ENCODE assay signal across 11 cellular contexts in the genomic region with DNA sequence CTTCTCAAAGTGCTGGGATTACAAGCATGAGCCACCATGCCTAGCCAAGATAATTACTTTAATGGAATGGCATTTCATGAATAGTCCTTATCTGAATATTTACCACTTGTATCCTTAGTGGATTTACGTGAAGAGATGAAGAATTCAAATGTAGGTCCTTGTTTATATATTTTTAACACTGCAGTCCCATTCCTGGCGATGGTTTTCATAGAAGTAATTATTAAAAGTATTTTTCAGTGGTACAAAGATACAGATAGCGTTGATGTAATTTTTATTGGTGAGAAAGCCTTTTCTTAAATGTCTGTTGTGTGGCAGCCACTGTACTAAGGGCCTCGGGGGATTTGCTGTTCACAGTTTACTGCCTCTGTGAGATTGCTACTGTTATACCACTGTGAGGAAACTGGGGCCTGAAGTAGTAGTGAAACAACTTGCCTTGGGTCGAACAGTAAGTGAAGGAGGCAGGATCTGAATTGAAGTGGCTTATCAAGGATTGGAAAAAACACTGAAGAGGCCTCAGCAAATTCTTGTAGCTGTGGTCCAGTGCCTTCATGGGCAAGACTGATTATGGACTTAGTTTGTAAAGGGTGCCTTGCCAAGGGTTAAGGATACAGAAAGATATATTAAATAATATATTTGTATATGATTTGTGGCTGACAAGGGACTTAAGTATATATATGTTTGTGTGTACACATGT.
DNase-seq lines count a peak whose midpoint lies in the region; ATAC-seq and TF ChIP-seq lines count a peak whose summit lies in the region.
"Had no signal": no experiment of that assay in that cellular context is flagged by ENCODE, and none has a peak within 500 bp of the region (broad histone marks: within the 10 kb centered on the region; RNA-seq: fewer than 3 reads in every experiment).

No MANE protein-coding gene starts in this region.

- H2AFZ ChIP-seq in osteoblast (ENCODE audit: low read length) = no peak overlapping the region

- no peaks in the 10 kb centered on the region for H3K79me2 ChIP-seq in osteoblast (ENCODE audit: insufficient read depth, low read length)

- H3K9me3 ChIP-seq in osteoblast (ENCODE audit: low read depth, low read length) (no peaks in the 10 kb centered on the region), WERI-Rb-1 (ENCODE audit: severe bottlenecking) (no peaks in the 10 kb centered on the region)
- H3K9me3 ChIP-seq: BE2C had no signal

- H3K4me1 ChIP-seq in osteoblast (ENCODE audit: insufficient read depth, low read length) = peaks cover 10% of the 10 kb centered on the region
- H3K4me1 ChIP-seq: BE2C had no signal

- no peaks in the 10 kb centered on the region for H3K36me3 Mint-ChIP-seq in dendritic cell treated with granulocyte-macrophage colony-stimulating factor and Interleukin-4, amounts not matched to agents 40 ng/mL and 50 ng/mL, for 4 days (ENCODE audit: low read depth)

- H3K4me3 ChIP-seq in osteoblast (ENCODE audit: insufficient read depth, low read length) = no peak overlapping the region
- H3K4me3 ChIP-seq in WERI-Rb-1 (ENCODE audit: low read depth, low read length) = no peak overlapping the region

- H3K27me3 ChIP-seq in osteoblast (ENCODE audit: insufficient read depth, low read length) = no peaks in the 10 kb centered on the region
- no peaks in the 10 kb centered on the region for H3K27me3 ChIP-seq in WERI-Rb-1 (ENCODE audit: insufficient read depth, low read depth, severe bottlenecking)
- H3K27me3 ChIP-seq: BE2C had no signal

- H3K27ac Mint-ChIP-seq in dendritic cell treated with granulocyte-macrophage colony-stimulating factor and Interleukin-4, amounts not matched to agents 40 ng/mL and 50 ng/mL, for 4 days = peak overlapping the region; percentile 23

- intact Hi-C loops in dendritic cell treated with granulocyte-macrophage colony-stimulating factor and Interleukin-4, amounts not matched to agents 40 ng/mL and 50 ng/mL, for 4 days (cut with micrococcal nuclease) = no loop called here

- no peak overlapping the region for H3K4me2 ChIP-seq in osteoblast (ENCODE audit: insufficient read depth, low read length)

- H3K36me3 ChIP-seq in osteoblast (ENCODE audit: insufficient read depth, low read length) (no peaks in the 10 kb centered on the region), WERI-Rb-1 (peaks cover 10% of the 10 kb centered on the region)
- H3K36me3 ChIP-seq: BE2C had no signal

- peaks cover 1% of the 10 kb centered on the region for H3K27me3 Mint-ChIP-seq in dendritic cell treated with granulocyte-macrophage colony-stimulating factor and Interleukin-4, amounts not matched to agents 40 ng/mL and 50 ng/mL, for 4 days

- H3K4me1 Mint-ChIP-seq in dendritic cell treated with granulocyte-macrophage colony-stimulating factor and Interleukin-4, amounts not matched to agents 40 ng/mL and 50 ng/mL, for 4 days (ENCODE audit: low read depth) = peaks cover 37% of the 10 kb centered on the region

- H4K20me1 ChIP-seq in osteoblast (ENCODE audit: insufficient read depth, low read length) = no peaks in the 10 kb centered on the region

- DNase-seq in osteoblast (ENCODE audit: insufficient read length, low spot score, missing footprints) (no peak), NCI-H146 treated with DMSO at 0.1 percent for 48 hours (lab: John Stamatoyannopoulos, UW; ENCODE audit: unreplicated experiment) (no peak), WERI-Rb-1 (no peak), UCSD-AML1 (lab: John Stamatoyannopoulos, UW; ENCODE audit: unreplicated experiment) (no peak)
- DNase-seq: BE2C, left colon, SW 1271 had no signal

- H3K4me3 Mint-ChIP-seq in dendritic cell treated with granulocyte-macrophage colony-stimulating factor and Interleukin-4, amounts not matched to agents 40 ng/mL and 50 ng/mL, for 4 days = no peak overlapping the region

- TF ChIP-seq CTCF in osteoblast (IDR thresholded peaks at IDR 0.05; ENCODE audit: extremely low read depth, low read depth, low read length) (no peak), WERI-Rb-1 (IDR thresholded peaks at IDR 0.05; ENCODE audit: low read depth, low read length) (no peak)

- ATAC-seq in GM18499 (IDR thresholded peaks at IDR 0.05; ENCODE audit: insufficient read depth, unreplicated experiment) (peak; percentile 43), GM21529 (IDR thresholded peaks at IDR 0.05; ENCODE audit: unreplicated experiment) (peak; percentile 69), HG03139 (IDR thresholded peaks at IDR 0.05; ENCODE audit: unreplicated experiment) (peak; percentile 60)
- ATAC-seq: left colon had no signal

- no peak overlapping the region for H3K27ac ChIP-seq in osteoblast (ENCODE audit: low read depth, low read length)
- H3K27ac ChIP-seq in WERI-Rb-1 = no peak overlapping the region

- no peaks in the 10 kb centered on the region for H3K9me3 Mint-ChIP-seq in dendritic cell treated with granulocyte-macrophage colony-stimulating factor and Interleukin-4, amounts not matched to agents 40 ng/mL and 50 ng/mL, for 4 days
